Comparison of ENCODE assay signal across 21 cellular contexts in genomic region chrX:103052625-103053024, GRCh38. TPM values are rescaled to one million over a fixed set of nuclear protein-coding genes. Genes with fewer than 3 reads are reported as not detected.
"Had no signal": no experiment of that assay in that cellular context is flagged by ENCODE, and none has a peak within 500 bp of the region (broad histone marks: within the 10 kb centered on the region; RNA-seq: fewer than 3 reads in every experiment).

No MANE protein-coding gene starts in this region.

- H3K4me2 ChIP-seq: SK-N-SH had no signal

- H3K9ac ChIP-seq: SK-N-SH had no signal

- H3K9me3 ChIP-seq: SK-N-SH had no signal

- ATAC-seq: T-cell had no signal

- DNase-seq: KBM-7, MM.1S, NCI-H1092 treated with DMSO at 0.1 percent for 48 hours, NCI-H1436, NCI-H187, NCI-H2029, NCI-H2081 treated with DMSO at 0.1 percent for 48 hours, NCI-H2171, NCI-H226, NCI-H446, NCI-H510A, NCI-H524 treated with DMSO at 0.1 percent for 48 hours, NCI-H69, NCI-H774, Right ventricle myocardium superior, RPMI8226, SK-N-SH, SW 1271, T-cell had no signal

- H3K27ac ChIP-seq: HL-60 had no signal

RNA-seq across cellular contexts. Expression of gene NXF3, which starts 40.3 kb away (rescaled TPM):
- total RNA-seq: SK-MEL-5, T-cell had no signal
